ENCODE assay signal across 8 cellular contexts in the genomic region with DNA sequence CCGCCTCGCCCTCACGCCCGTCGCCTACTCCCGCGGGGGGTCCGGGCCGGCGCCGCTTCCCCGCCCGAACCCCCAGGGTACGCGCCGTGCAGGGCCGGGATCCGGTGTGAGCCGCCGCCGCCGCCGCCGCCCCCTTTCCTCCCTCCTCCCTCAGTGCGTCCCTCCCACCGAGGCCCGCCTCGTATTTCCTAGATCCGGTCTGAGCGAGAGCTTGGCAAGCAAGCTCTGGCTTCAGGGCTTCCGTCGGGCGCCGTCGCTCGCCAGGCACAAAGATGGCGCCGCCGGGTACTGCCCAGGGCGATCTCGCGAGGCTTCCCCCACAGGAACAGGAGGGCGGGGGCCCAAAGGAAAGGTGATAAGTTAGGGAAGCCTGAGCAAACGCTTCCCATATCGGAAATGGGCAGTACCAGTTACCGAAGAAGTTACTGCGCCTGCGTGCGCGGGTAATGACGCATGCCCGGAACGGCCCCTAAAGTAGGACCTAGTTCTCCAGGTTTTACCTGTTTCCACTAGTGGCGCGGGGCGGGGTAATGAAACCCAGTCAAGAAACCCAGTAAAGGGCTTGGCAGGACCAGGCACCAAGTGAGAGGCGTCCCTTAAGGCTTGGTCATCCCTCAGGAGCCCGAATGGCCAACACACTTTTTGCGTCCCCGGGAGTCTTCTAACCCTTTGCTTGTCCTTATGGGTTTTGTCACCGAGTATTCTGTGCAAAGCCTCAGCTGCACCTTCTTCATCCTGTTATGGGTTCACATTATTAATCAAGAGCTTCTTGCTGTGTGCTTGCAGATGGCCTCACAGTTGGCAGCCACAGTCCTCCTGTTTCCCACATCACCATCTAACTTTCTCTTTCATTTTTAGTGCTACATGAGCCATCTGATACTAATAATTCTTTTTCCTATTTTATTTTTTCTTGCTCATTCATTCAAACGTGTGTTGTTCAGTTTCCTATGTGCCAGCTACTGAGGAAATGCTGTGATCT. TPM values are rescaled to one million over a fixed set of nuclear protein-coding genes. Genes with fewer than 3 reads are reported as not detected.
A peak's percentile ranks its signal among the peaks of the same experiment; 100 is the strongest.
DNase-seq lines count a peak whose midpoint lies in the region; ATAC-seq and TF ChIP-seq lines count a peak whose summit lies in the region.

A gene with protein sequence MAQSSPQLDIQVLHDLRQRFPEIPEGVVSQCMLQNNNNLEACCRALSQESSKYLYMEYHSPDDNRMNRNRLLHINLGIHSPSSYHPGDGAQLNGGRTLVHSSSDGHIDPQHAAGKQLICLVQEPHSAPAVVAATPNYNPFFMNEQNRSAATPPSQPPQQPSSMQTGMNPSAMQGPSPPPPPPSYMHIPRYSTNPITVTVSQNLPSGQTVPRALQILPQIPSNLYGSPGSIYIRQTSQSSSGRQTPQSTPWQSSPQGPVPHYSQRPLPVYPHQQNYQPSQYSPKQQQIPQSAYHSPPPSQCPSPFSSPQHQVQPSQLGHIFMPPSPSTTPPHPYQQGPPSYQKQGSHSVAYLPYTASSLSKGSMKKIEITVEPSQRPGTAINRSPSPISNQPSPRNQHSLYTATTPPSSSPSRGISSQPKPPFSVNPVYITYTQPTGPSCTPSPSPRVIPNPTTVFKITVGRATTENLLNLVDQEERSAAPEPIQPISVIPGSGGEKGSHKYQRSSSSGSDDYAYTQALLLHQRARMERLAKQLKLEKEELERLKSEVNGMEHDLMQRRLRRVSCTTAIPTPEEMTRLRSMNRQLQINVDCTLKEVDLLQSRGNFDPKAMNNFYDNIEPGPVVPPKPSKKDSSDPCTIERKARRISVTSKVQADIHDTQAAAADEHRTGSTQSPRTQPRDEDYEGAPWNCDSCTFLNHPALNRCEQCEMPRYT (minus strand): TSS at position 108 of the 979 bp plus-strand sequence. CDS start 29,666 bp downstream, outside the sequence.

- CTCF ChIA-PET in CD8-positive, alpha-beta T cell (lab: Charles Lee): no interaction called here

- H3K36me3 ChIP-seq in CD8-positive, alpha-beta T cell (ENCODE audit: insufficient read depth, low read length): no peaks in the 10 kb centered on the region
- H3K36me3 ChIP-seq in lower lobe of right lung: no peaks in the 10 kb centered on the region

- H3K4me3 Mint-ChIP-seq in CD8-positive, alpha-beta T cell: peak within 1 kb of the TSS; percentile 91

- peak within 1 kb of the TSS; percentile 70 for H3K4me3 ChIP-seq in CD8-positive, alpha-beta T cell (ENCODE audit: low read depth, low read length)
- H3K4me3 ChIP-seq in lower lobe of right lung: peak within 1 kb of the TSS; percentile 66

- DNase-seq in CD8-positive, alpha-beta T cell: peak; percentile 85 to 94 (median 90)
- DNase-seq in HS-27A (ENCODE audit: low read depth) (peak; percentile 65), NK-92 (lab: John Stamatoyannopoulos, UW; ENCODE audit: unreplicated experiment) (peak; percentile 48), lower lobe of right lung (peak; percentile 95)
- peak; percentile 83 to 87 for DNase-seq in activated CD8-positive, alpha-beta memory T cell treated with anti-CD3 and anti-CD28 coated beads for 1 hour (ENCODE audit: extremely low read depth in 1 of 2, low read depth in 1 of 2)
- DNase-seq in effector CD4-positive, alpha-beta T cell: peak; percentile 89
- peak; percentile 79 to 88 (median 82) for DNase-seq in stimulated activated CD4-positive, alpha-beta T cell treated with anti-CD3 and anti-CD28 coated beads, TNF-alpha, amount 100 ng/mL, for 24 hours (ENCODE audit: low read depth in 3 of 3)

- H3K27me3 Mint-ChIP-seq in CD8-positive, alpha-beta T cell (ENCODE audit: low read depth): no peaks in the 10 kb centered on the region

- POLR2A ChIA-PET in CD8-positive, alpha-beta T cell (lab: Charles Lee): interaction anchor here (0.8 to 1.5 kb wide), 2 partner anchors 8 to 133 kb away, joined by 3 read pairs; no protein-coding TSS in a partner anchor

- intact Hi-C loops in CD8-positive, alpha-beta T cell (cut with DNase I, micrococcal nuclease): loop anchor here (1.0 to 10.0 kb wide), 3 partner anchors 155 to 312 kb away; a partner anchor contains a TSS
- intact Hi-C loops in lower lobe of right lung (cut with DNase I): no loop called here

- H3K36me3 Mint-ChIP-seq in CD8-positive, alpha-beta T cell: peaks cover 3% of the 10 kb centered on the region

- H3K27me3 ChIP-seq in CD8-positive, alpha-beta T cell (ENCODE audit: insufficient read depth, low read length): no peaks in the 10 kb centered on the region
- H3K27me3 ChIP-seq in lower lobe of right lung (ENCODE audit: low read depth): no peaks in the 10 kb centered on the region

- no peaks in the 10 kb centered on the region for H3K9me3 Mint-ChIP-seq in CD8-positive, alpha-beta T cell

- ATAC-seq in CD8-positive, alpha-beta T cell: peak; percentile 90
- ATAC-seq in GM19467 (IDR thresholded peaks at IDR 0.05; ENCODE audit: unreplicated experiment): peak; percentile 91
- ATAC-seq in lower lobe of right lung: peak; percentile 96 to 98

- no peaks in the 10 kb centered on the region for H3K9me3 ChIP-seq in CD8-positive, alpha-beta T cell (ENCODE audit: low read length)
- no peaks in the 10 kb centered on the region for H3K9me3 ChIP-seq in lower lobe of right lung

- H3K27ac Mint-ChIP-seq in CD8-positive, alpha-beta T cell: peak within 1 kb of the TSS; percentile 95

- H3K4me1 Mint-ChIP-seq in CD8-positive, alpha-beta T cell (ENCODE audit: low read depth): peaks cover 39% of the 10 kb centered on the region

- TF ChIP-seq CTCF in CD8-positive, alpha-beta T cell (IDR thresholded peaks at IDR 0.05): no peak
- TF ChIP-seq CTCF in lower lobe of right lung (IDR thresholded peaks at IDR 0.05): no peak

- H3K4me1 ChIP-seq in CD8-positive, alpha-beta T cell (ENCODE audit: insufficient read depth, low read length): peaks cover 20% of the 10 kb centered on the region
- peaks cover 10% of the 10 kb centered on the region for H3K4me1 ChIP-seq in lower lobe of right lung

- H3K27ac ChIP-seq in CD8-positive, alpha-beta T cell (ENCODE audit: low read depth, low read length): peak within 1 kb of the TSS; percentile 83
- H3K27ac ChIP-seq in lower lobe of right lung: peak within 1 kb of the TSS; percentile 86

RNA-seq across cellular contexts. Expression of the gene that starts here (rescaled TPM):
- total RNA-seq in CD8-positive, alpha-beta T cell: 10 to 100 TPM; 21.5 to 25.9 TPM
- total RNA-seq in lower lobe of right lung: 23.3 TPM

Comparison
In these comparisons a context has a peak if more than half of its experiments do, and no peak if none do; other contexts are left out.
1. Peak in every context shown above with its lines: DNase-seq, ATAC-seq, H3K4me3 ChIP-seq and H3K27ac ChIP-seq.